Comparison of ENCODE assay signal across 8 cellular contexts in the genomic region with DNA sequence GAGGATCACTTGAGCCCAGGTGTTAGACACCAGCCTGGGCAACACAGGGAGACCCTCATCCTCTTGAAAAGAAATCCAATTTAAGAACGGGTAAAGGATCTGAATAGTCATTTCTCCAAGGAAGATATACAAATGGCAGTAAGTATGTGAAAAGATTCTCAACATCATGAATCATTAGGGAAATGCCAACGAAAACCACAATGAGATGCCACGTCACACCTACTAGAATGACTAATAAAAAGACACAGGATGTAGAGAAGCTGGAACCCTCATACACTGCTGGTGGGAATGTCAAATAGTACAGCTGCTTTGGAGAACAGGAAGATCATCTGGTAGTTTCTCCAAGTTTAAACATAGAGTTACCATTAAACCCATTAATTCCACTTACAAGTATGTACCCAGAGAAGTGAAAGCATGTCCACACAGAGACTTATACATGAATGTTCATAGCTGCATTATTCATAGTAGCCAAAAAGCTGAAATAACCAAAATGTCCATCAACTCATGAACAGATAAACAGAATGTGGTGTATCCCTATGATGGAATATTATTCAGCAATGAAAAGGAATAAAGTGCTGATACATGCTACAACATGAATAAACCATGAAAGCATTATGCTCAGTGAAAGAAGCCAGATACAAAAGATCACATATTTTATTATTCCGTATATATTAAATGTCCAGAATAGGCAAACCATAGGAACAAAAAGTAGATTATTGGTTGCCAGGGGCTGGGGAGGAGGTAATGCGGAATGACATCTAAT. TPM values are rescaled to one million over a fixed set of nuclear protein-coding genes. Genes with fewer than 3 reads are reported as not detected.
A peak's percentile ranks its signal among the peaks of the same experiment; 100 is the strongest.
DNase-seq lines count a peak whose midpoint lies in the region; ATAC-seq, FAIRE-seq and TF ChIP-seq lines count a peak whose summit lies in the region.

No MANE protein-coding gene starts in this region.

- WGBS in HepG2 (ENCODE audit: low lambda C conversion rate) = 50% methylated on average over 5 of the region's 5 CpGs
- WGBS in right lobe of liver (ENCODE audit: insufficient coverage, low coverage, low lambda C conversion rate, missing lambda C conversion rate) = 82% methylated on average over 5 of the region's 5 CpGs

- no peak overlapping the region for H3K4me2 ChIP-seq in HepG2 (ENCODE audit: low read depth, low read length)
- H3K4me2 ChIP-seq in endothelial cell of umbilical vein (ENCODE audit: insufficient read depth, low read length) = peak overlapping the region; percentile 97

- in situ Hi-C loops in HepG2 (cut with HindIII; ENCODE audit: extremely low pct_ligation_motif_present, low pct_unique_long_range_greater_than_20kb) = no loop called here

- peak overlapping the region; percentile 18 to 71 for H3K4me3 Mint-ChIP-seq in stimulated activated naive CD8-positive, alpha-beta T cell treated with anti-CD3 and anti-CD28 coated beads, Interleukin-15, amount 100 ng/mL, for 72 hours
- H3K4me3 Mint-ChIP-seq in glutamatergic neuron (ENCODE audit: unreplicated experiment) = no peak overlapping the region

- H3K36me3 ChIP-seq in HepG2 (replicated peaks in 1 of 2; ENCODE audit: control insufficient read depth in 1 of 2, insufficient read depth in 2 of 2, low read length in 2 of 2) (no peaks in the 10 kb centered on the region), right lobe of liver (no peaks in the 10 kb centered on the region), endothelial cell of umbilical vein (ENCODE audit: control insufficient read depth in 2 of 2, extremely low read depth in 1 of 2, insufficient read depth in 2 of 2, low read length in 2 of 2) (no peaks in the 10 kb centered on the region)

- H3K9me3 Mint-ChIP-seq in stimulated activated naive CD8-positive, alpha-beta T cell treated with anti-CD3 and anti-CD28 coated beads, Interleukin-15, amount 100 ng/mL, for 72 hours = no peaks in the 10 kb centered on the region
- H3K9me3 Mint-ChIP-seq in glutamatergic neuron (ENCODE audit: unreplicated experiment) = peaks cover 8% of the 10 kb centered on the region

- no peaks in the 10 kb centered on the region for H3K27me3 Mint-ChIP-seq in stimulated activated naive CD8-positive, alpha-beta T cell treated with anti-CD3 and anti-CD28 coated beads, Interleukin-15, amount 100 ng/mL, for 72 hours
- H3K27me3 Mint-ChIP-seq in glutamatergic neuron (ENCODE audit: unreplicated experiment) = peaks cover 3% of the 10 kb centered on the region

- TF ChIP-seq CTCF in HepG2 (CRISPR knock-in tag; IDR thresholded peaks at IDR 0.05) (no peak), right lobe of liver (IDR thresholded peaks at IDR 0.05) (no peak), endothelial cell of umbilical vein (IDR thresholded peaks at IDR 0.05; ENCODE audit: extremely low read depth in 1 of 2, insufficient read depth in 1 of 2, low read depth in 1 of 2, low read length in 2 of 2) (no peak), glutamatergic neuron (IDR thresholded peaks at IDR 0.05; ENCODE audit: partially characterized antibody, unreplicated experiment) (no peak)

- peak overlapping the region in 1 of 2 donors; percentile 94 for H3K27ac Mint-ChIP-seq in stimulated activated naive CD8-positive, alpha-beta T cell treated with anti-CD3 and anti-CD28 coated beads, Interleukin-15, amount 100 ng/mL, for 72 hours
- H3K27ac Mint-ChIP-seq in glutamatergic neuron (ENCODE audit: unreplicated experiment) = no peak overlapping the region

- intact Hi-C loops in HepG2 (cut with micrococcal nuclease; ENCODE audit: unreplicated experiment) = no loop called here
- intact Hi-C loops in right lobe of liver (cut with DNase I) = no loop called here
- intact Hi-C loops in endothelial cell of umbilical vein (cut with micrococcal nuclease) = loop anchor here (1.0 kb wide), 2 partner anchors 8 to 13 kb away; a partner anchor contains a TSS

- POLR2A ChIA-PET in HepG2 (lab: Yijun Ruan, JAX) = no interaction called here
- POLR2A ChIA-PET in endothelial cell of umbilical vein (lab: Charles Lee) = interaction anchor here (0.5 to 0.9 kb wide), 3 partner anchors 24 to 129 kb away, joined by 3 to 7 read pairs (median 4); a partner anchor contains a TSS

- H3K27me3 ChIP-seq in HepG2 (ENCODE audit: control insufficient read depth in 1 of 2, insufficient read depth in 2 of 2, low read length in 2 of 2) (no peaks in the 10 kb centered on the region), right lobe of liver (no peaks in the 10 kb centered on the region), endothelial cell of umbilical vein (ENCODE audit: control insufficient read depth in 2 of 2, insufficient read depth in 2 of 2, low read length in 2 of 2) (no peaks in the 10 kb centered on the region)

- no peaks in the 10 kb centered on the region for H3K9me3 ChIP-seq in HepG2 (ENCODE audit: low read length)
- H3K9me3 ChIP-seq in right lobe of liver = no peaks in the 10 kb centered on the region
- H3K9me3 ChIP-seq in endothelial cell of umbilical vein (replicated peaks; ENCODE audit: control insufficient read depth, insufficient read depth, low read length) = no peaks in the 10 kb centered on the region

- no peak for TF ChIP-seq RAD21 in HepG2 (CRISPR knock-in tag; IDR thresholded peaks at IDR 0.05)

- H4K20me1 ChIP-seq in HepG2 (ENCODE audit: insufficient read depth, low read length) = no peaks in the 10 kb centered on the region
- no peaks in the 10 kb centered on the region for H4K20me1 ChIP-seq in endothelial cell of umbilical vein (replicated peaks; ENCODE audit: control insufficient read depth, extremely low read depth, insufficient read depth, low read length)

- H3K9ac ChIP-seq in HepG2 (ENCODE audit: insufficient read depth, low read depth, low read length) = no peak overlapping the region
- peak overlapping the region; percentile 93 for H3K9ac ChIP-seq in endothelial cell of umbilical vein (replicated peaks; ENCODE audit: extremely low read depth, insufficient read depth, low read length)

- no peaks in the 10 kb centered on the region for H3K9me1 ChIP-seq in endothelial cell of umbilical vein (replicated peaks; ENCODE audit: control insufficient read depth, extremely low read depth, insufficient read depth, low read length)

- no peak for TF ChIP-seq EP300 in HepG2 (IDR thresholded peaks at IDR 0.05; ENCODE audit: low read depth in 2 of 2, low read length in 2 of 2)
- no peak for TF ChIP-seq EP300 in HepG2 (CRISPR knock-in tag; IDR thresholded peaks at IDR 0.05; ENCODE audit: borderline replicate concordance)

- no peak for FAIRE-seq in HepG2 (lab: Jason Lieb, UNC)
- peak; percentile 99 for FAIRE-seq in endothelial cell of umbilical vein (lab: Jason Lieb, UNC)

- CTCF ChIA-PET in HepG2 (lab: Yijun Ruan, JAX; ENCODE audit: low intra/inter-chr PET ratio, low total read pairs) = no interaction called here
- CTCF ChIA-PET in endothelial cell of umbilical vein (lab: Charles Lee) = interaction anchor here (0.7 to 1.2 kb wide), 2 partner anchors 14 to 47 kb away, joined by 3 read pairs; no protein-coding TSS in a partner anchor

- H3K4me1 ChIP-seq in HepG2 (ENCODE audit: insufficient read depth, low read length) (peaks cover 5% of the 10 kb centered on the region; the same call in 1 of the 2 replicates), right lobe of liver (no peaks in the 10 kb centered on the region), endothelial cell of umbilical vein (ENCODE audit: control insufficient read depth, extremely low read depth, insufficient read depth, low read length) (peaks cover 20% of the 10 kb centered on the region)

- TF ChIP-seq POLR2A in HepG2 (IDR thresholded peaks at IDR 0.05; ENCODE audit: insufficient read depth in 1 of 2, low read depth in 2 of 2, low read length in 2 of 2) (no peak), right lobe of liver (IDR thresholded peaks at IDR 0.05) (no peak), endothelial cell of umbilical vein (IDR thresholded peaks at IDR 0.05; ENCODE audit: low read depth, low read length) (no peak)

- peak; percentile 30 for DNase-seq in HepG2 (ENCODE audit: low spot score)
- DNase-seq in right lobe of liver = no peak
- peak; percentile 33 for DNase-seq in SIG-M5 treated with dmso at 0.1 percent for 504 hours (lab: John Stamatoyannopoulos, UW; ENCODE audit: unreplicated experiment)
- peak; percentile 92 for DNase-seq in endothelial cell of umbilical vein (ENCODE audit: low read depth, low spot score)
- peak; percentile 47 to 63 for DNase-seq in stimulated activated naive CD8-positive, alpha-beta T cell treated with anti-CD3 and anti-CD28 coated beads, Interleukin-15, amount 100 ng/mL, for 72 hours
- no peak for DNase-seq in glutamatergic neuron
- DNase-seq in HuH-7.5 (ENCODE audit: low spot score) = no peak
- no peak for DNase-seq in NCI-H1694 treated with DMSO at 0.1 percent for 48 hours (lab: John Stamatoyannopoulos, UW)

- dilution Hi-C loops in endothelial cell of umbilical vein (cut with MboI; ENCODE audit: extremely low pct_ligation_motif_present, low sequenced_read_pairs) = no loop called here

- H2AFZ ChIP-seq in HepG2 (ENCODE audit: low read length) (no peak overlapping the region), endothelial cell of umbilical vein (ENCODE audit: low read depth, low read length) (peak overlapping the region; percentile 68)

- no peaks in the 10 kb centered on the region for H3K36me3 Mint-ChIP-seq in glutamatergic neuron (ENCODE audit: unreplicated experiment)

- H3K27ac ChIP-seq in HepG2 (ENCODE audit: extremely low read length, insufficient read depth, low read length) (no peak overlapping the region), right lobe of liver (no peak overlapping the region), endothelial cell of umbilical vein (ENCODE audit: insufficient read depth, low read depth, low read length) (peak overlapping the region; percentile 100)

- BruUV-seq in HepG2 (replicated peaks; lab: Mats Ljungman, UMichigan) = no TSS peak
- TSS peak; percentile 95 for BruUV-seq in endothelial cell of umbilical vein (replicated peaks; lab: Mats Ljungman, UMichigan)

- H3K4me1 Mint-ChIP-seq in stimulated activated naive CD8-positive, alpha-beta T cell treated with anti-CD3 and anti-CD28 coated beads, Interleukin-15, amount 100 ng/mL, for 72 hours = peaks cover 39% of the 10 kb centered on the region
- no peaks in the 10 kb centered on the region for H3K4me1 Mint-ChIP-seq in glutamatergic neuron (ENCODE audit: low read depth, unreplicated experiment)

- no peaks in the 10 kb centered on the region for H3K79me2 ChIP-seq in HepG2 (ENCODE audit: insufficient read depth, low read length)
- no peaks in the 10 kb centered on the region for H3K79me2 ChIP-seq in endothelial cell of umbilical vein (ENCODE audit: control insufficient read depth, insufficient read depth, low read length)

- ATAC-seq in HepG2 (no peak), right lobe of liver (no peak)
- ATAC-seq in stimulated activated naive CD8-positive, alpha-beta T cell treated with anti-CD3 and anti-CD28 coated beads, Interleukin-15, amount 100 ng/mL, for 72 hours = peak; percentile 97

- H3K4me3 ChIP-seq in HepG2 (replicated peaks in 1 of 3; ENCODE audit: insufficient read depth in 1 of 3, low read depth in 2 of 3, low read length in 3 of 3) = no peak overlapping the region
- H3K4me3 ChIP-seq in right lobe of liver = no peak overlapping the region
- H3K4me3 ChIP-seq in endothelial cell of umbilical vein (replicated peaks in 1 of 3; ENCODE audit: insufficient read depth in 1 of 3, low read depth in 1 of 3, low read length in 3 of 3) = peak overlapping the region in 1 of 3 experiments; percentile 66

RNA-seq across cellular contexts. Expression of a gene that starts 13.1 kb away (rescaled TPM):
- total RNA-seq in HepG2 (2016; rRNA removed; fragmentation: Illumina TruSeq; extraction: Trizol) (4.1 and 4.9 TPM in 2 replicates), right lobe of liver (10 to 100 TPM in 4 of 6 experiments, 1 to 10 TPM in 2; 8.6 to 36.3 (median 28.6) TPM), endothelial cell of umbilical vein (87.5 and 88.6 TPM in 2 replicates), glutamatergic neuron (ENCODE audit: unreplicated experiment) (291 TPM)
- total RNA-seq in HepG2 (2016; cell fraction: cytosol; rRNA removed; fragmentation: Illumina TruSeq; extraction: Trizol; ENCODE audit: low read depth) = 5.1 and 5.7 TPM in 2 replicates
- 3.1 and 6.7 TPM in 2 replicates for total RNA-seq in HepG2 (2016; cell fraction: insoluble cytoplasmic fraction; rRNA removed; fragmentation: Illumina TruSeq; extraction: Trizol)
- total RNA-seq in HepG2 (2016; cell fraction: membrane; rRNA removed; fragmentation: Illumina TruSeq; extraction: Trizol) = 5.7 and 7.3 TPM in 2 replicates
- total RNA-seq in HepG2 (2016; cell fraction: nucleus; rRNA removed; fragmentation: Illumina TruSeq; extraction: Trizol) = 10.0 and 10.4 TPM in 2 replicates
- polyA plus RNA-seq in HepG2 (2011; rRNA removed) (7.9 and 9.7 TPM in 2 replicates), endothelial cell of umbilical vein (30.6 and 37.6 TPM in 2 replicates)
- 1.1 and 1.8 TPM in 2 replicates for polyA plus RNA-seq in HepG2 (2011; cell fraction: cytosol; rRNA removed)
- polyA plus RNA-seq in HepG2 (2011; cell fraction: nucleus; rRNA removed) = 68.3 and 74.7 TPM in 2 replicates
- polyA plus RNA-seq in HepG2 (2012) = 12.0 and 15.7 TPM in 2 replicates
- polyA plus RNA-seq in HepG2 (2016; cell fraction: cytosol; fragmentation: Illumina TruSeq; extraction: Trizol; ENCODE audit: low read depth) = 2.6 and 3.0 TPM in 2 replicates
- 6.4 and 10.1 TPM in 2 replicates for polyA plus RNA-seq in HepG2 (2016; cell fraction: insoluble cytoplasmic fraction; fragmentation: Illumina TruSeq; extraction: Trizol; ENCODE audit: low read depth)
- 8.9 and 10.4 TPM in 2 replicates for polyA plus RNA-seq in HepG2 (2016; cell fraction: membrane; fragmentation: Illumina TruSeq; extraction: Trizol; ENCODE audit: low read depth)
- polyA plus RNA-seq in HepG2 (2016; cell fraction: nucleus; fragmentation: Illumina TruSeq; extraction: Trizol; ENCODE audit: insufficient read depth, low read depth) = 47.2 and 57.0 TPM in 2 replicates
- 17.5 and 23.0 TPM in 2 replicates for polyA minus RNA-seq in HepG2 (2011; rRNA and poly(A)+ RNA removed; ENCODE audit: low replicate concordance)
- 2.9 and 4.7 TPM in 2 replicates for polyA minus RNA-seq in HepG2 (2011; cell fraction: cytosol; rRNA and poly(A)+ RNA removed)
- polyA minus RNA-seq in HepG2 (2011; cell fraction: nucleus; rRNA and poly(A)+ RNA removed) = 34.2 and 43.8 TPM in 2 replicates
- polyA plus RNA-seq in endothelial cell of umbilical vein (2011; cell fraction: cytosol; rRNA removed) = 11.5 and 13.4 TPM in 2 replicates
- 135 and 170 TPM in 2 replicates for polyA plus RNA-seq in endothelial cell of umbilical vein (2011; cell fraction: nucleus; rRNA removed)
- polyA plus RNA-seq in endothelial cell of umbilical vein (2012) = 40.0 and 70.2 TPM in 2 replicates
- 29.5 and 32.5 TPM in 2 replicates for polyA minus RNA-seq in endothelial cell of umbilical vein
- polyA minus RNA-seq in endothelial cell of umbilical vein (2011; cell fraction: cytosol; rRNA and poly(A)+ RNA removed) = 11.8 TPM
- polyA minus RNA-seq in endothelial cell of umbilical vein (2011; cell fraction: nucleus; rRNA and poly(A)+ RNA removed) = 62.5 and 77.2 TPM in 2 replicates

Comparison
In these comparisons a context has a peak if more than half of its experiments do, and no peak if none do; other contexts are left out.
1. DNase-seq: peak in HepG2 (single experiment), SIG-M5 treated with dmso at 0.1 percent for 504 hours (single experiment), endothelial cell of umbilical vein (single experiment) and stimulated activated naive CD8-positive, alpha-beta T cell treated with anti-CD3 and anti-CD28 coated beads, Interleukin-15, amount 100 ng/mL, for 72 hours (2 of 2); none in right lobe of liver (0 of 3), glutamatergic neuron (single experiment), HuH-7.5 (single experiment) and NCI-H1694 treated with DMSO at 0.1 percent for 48 hours (single experiment).